In the genomic region with DNA sequence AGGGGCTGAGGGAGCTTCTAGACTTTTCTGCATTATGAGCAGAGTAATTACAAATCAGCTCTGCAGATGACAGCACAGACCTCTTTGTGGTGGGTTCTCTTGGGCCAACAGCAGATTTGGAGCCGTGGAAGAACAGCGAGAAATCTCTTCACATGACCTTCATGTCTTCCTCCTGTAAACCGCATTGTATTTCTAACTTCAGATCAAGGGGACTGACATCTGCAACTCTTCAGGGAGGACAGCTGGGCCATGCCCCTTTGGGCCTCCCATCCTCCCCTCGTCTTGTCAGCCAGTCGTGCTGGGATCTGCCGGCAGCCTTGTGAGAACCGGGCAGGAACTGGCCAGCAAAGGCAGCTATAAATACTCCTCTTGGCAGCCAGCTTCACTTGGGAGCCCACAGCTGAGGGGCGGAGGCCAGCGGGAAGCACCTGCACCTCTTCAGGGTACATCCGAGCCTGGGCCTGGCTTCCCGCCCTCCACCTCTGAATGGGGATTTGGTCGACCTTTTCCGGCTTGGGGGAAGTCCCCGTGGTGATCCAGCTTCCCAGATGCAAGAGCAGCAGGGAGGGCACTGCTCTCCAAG, we compare ENCODE assay signal across 8 cellular contexts. TPM values are rescaled to one million over a fixed set of nuclear protein-coding genes. Genes with fewer than 3 reads are reported as not detected.
DNase-seq lines count a peak whose midpoint lies in the region; ATAC-seq and TF ChIP-seq lines count a peak whose summit lies in the region.

No MANE protein-coding gene starts in this region.

- intact Hi-C loops in dorsolateral prefrontal cortex (cut with DNase I), result no loop called here

- CTCF ChIA-PET in activated CD4-positive, alpha-beta T cell treated with anti-CD3 and anti-CD28 coated beads, Interleukin-2, amount 10 ng/mL, durations not matched to agents 7 days and 5 days (lab: Charles Lee), result interaction anchor here (0.9 kb wide), 1 partner anchor 13 kb away, joined by 3 read pairs; no protein-coding TSS in a partner anchor

- H3K4me1 ChIP-seq in neural progenitor cell, result peaks cover 8% of the 10 kb centered on the region
- no peaks in the 10 kb centered on the region for H3K4me1 ChIP-seq in effector memory CD4-positive, alpha-beta T cell (ENCODE audit: control insufficient read depth, insufficient read depth, low read length, poor library complexity, severe bottlenecking)

- peaks cover 16% of the 10 kb centered on the region for H3K4me1 Mint-ChIP-seq in neural progenitor cell
- H3K4me1 Mint-ChIP-seq in activated CD4-positive, alpha-beta T cell treated with anti-CD3 and anti-CD28 coated beads, Interleukin-2, amount 10 ng/mL, durations not matched to agents 7 days and 5 days, result peaks cover 14% of the 10 kb centered on the region

- no peak overlapping the region for H3K4me2 ChIP-seq in neural progenitor cell

- H3K9ac ChIP-seq in neural progenitor cell, result no peak overlapping the region

- no peaks in the 10 kb centered on the region for H3K9me3 ChIP-seq in neural progenitor cell (ENCODE audit: low read depth)
- H3K9me3 ChIP-seq in effector memory CD4-positive, alpha-beta T cell (ENCODE audit: control insufficient read depth, low read length), result no peaks in the 10 kb centered on the region

- no peak overlapping the region for H3K4me3 Mint-ChIP-seq in neural progenitor cell
- H3K4me3 Mint-ChIP-seq in activated CD4-positive, alpha-beta T cell treated with anti-CD3 and anti-CD28 coated beads, Interleukin-2, amount 10 ng/mL, durations not matched to agents 7 days and 5 days, result no peak overlapping the region

- H3K36me3 ChIP-seq in neural progenitor cell, result no peaks in the 10 kb centered on the region
- H3K36me3 ChIP-seq in effector memory CD4-positive, alpha-beta T cell (ENCODE audit: control insufficient read depth, insufficient read depth, low read length), result no peaks in the 10 kb centered on the region

- peak; percentile 42 for ATAC-seq in GM21447 (IDR thresholded peaks at IDR 0.05; ENCODE audit: unreplicated experiment)

- peaks cover 3% of the 10 kb centered on the region for H3K9me3 Mint-ChIP-seq in neural progenitor cell
- H3K9me3 Mint-ChIP-seq in activated CD4-positive, alpha-beta T cell treated with anti-CD3 and anti-CD28 coated beads, Interleukin-2, amount 10 ng/mL, durations not matched to agents 7 days and 5 days, result no peaks in the 10 kb centered on the region

- H4K20me1 ChIP-seq in neural progenitor cell (ENCODE audit: low read depth), result no peaks in the 10 kb centered on the region

- no peak overlapping the region for H2AFZ ChIP-seq in neural progenitor cell (replicated peaks)

- TF ChIP-seq CTCF in dorsolateral prefrontal cortex (IDR thresholded peaks at IDR 0.05 in 54 of 56, conservative IDR thresholded peaks at IDR 0.05 in 2 of 56; ENCODE audit: low read depth in 1 of 56, partially characterized antibody in 56 of 56) (no peak), neural progenitor cell (IDR thresholded peaks at IDR 0.05) (no peak)

- POLR2A ChIA-PET in activated CD4-positive, alpha-beta T cell treated with anti-CD3 and anti-CD28 coated beads, Interleukin-2, amount 10 ng/mL, durations not matched to agents 7 days and 5 days (lab: Charles Lee), result no interaction called here

- H3K36me3 Mint-ChIP-seq in neural progenitor cell, result no peaks in the 10 kb centered on the region
- H3K36me3 Mint-ChIP-seq in activated CD4-positive, alpha-beta T cell treated with anti-CD3 and anti-CD28 coated beads, Interleukin-2, amount 10 ng/mL, durations not matched to agents 7 days and 5 days (ENCODE audit: low read depth), result no peaks in the 10 kb centered on the region

- no peak overlapping the region for H3K27ac Mint-ChIP-seq in neural progenitor cell
- no peak overlapping the region for H3K27ac Mint-ChIP-seq in activated CD4-positive, alpha-beta T cell treated with anti-CD3 and anti-CD28 coated beads, Interleukin-2, amount 10 ng/mL, durations not matched to agents 7 days and 5 days

- H3K27me3 ChIP-seq in dorsolateral prefrontal cortex (no peaks in the 10 kb centered on the region), neural progenitor cell (no peaks in the 10 kb centered on the region)
- no peaks in the 10 kb centered on the region for H3K27me3 ChIP-seq in effector memory CD4-positive, alpha-beta T cell (replicated peaks; ENCODE audit: control insufficient read depth, insufficient read depth, low read length, poor library complexity, severe bottlenecking)

- no peaks in the 10 kb centered on the region for H3K27me3 Mint-ChIP-seq in neural progenitor cell (ENCODE audit: insufficient read depth, low read depth)
- peaks cover 8% of the 10 kb centered on the region for H3K27me3 Mint-ChIP-seq in activated CD4-positive, alpha-beta T cell treated with anti-CD3 and anti-CD28 coated beads, Interleukin-2, amount 10 ng/mL, durations not matched to agents 7 days and 5 days

- DNase-seq in AG08396 (ENCODE audit: low spot score) (peak; percentile 21), NCI-H187 (lab: John Stamatoyannopoulos, UW) (peak; percentile 40 to 70), dorsolateral prefrontal cortex (peak in 5 of 10 donors; percentile 22 to 64 (median 49)), neural progenitor cell (ENCODE audit: low spot score) (peak; percentile 21)
- no peak for DNase-seq in activated CD4-positive, CD25-positive, alpha-beta regulatory T cell treated with anti-CD3 and anti-CD28 coated beads, Interleukin-2, amount 50 U/mL, for 72 hours
- DNase-seq in activated CD4-positive, alpha-beta T cell treated with anti-CD3 and anti-CD28 coated beads, Interleukin-2, amount 10 ng/mL, durations not matched to agents 7 days and 5 days, result no peak
- no peak for DNase-seq in effector memory CD4-positive, alpha-beta T cell

- H3K4me3 ChIP-seq in dorsolateral prefrontal cortex (peak overlapping the region in 9 of 59 donors; percentile 1 to 22 (median 14)), neural progenitor cell (no peak overlapping the region)
- no peak overlapping the region for H3K4me3 ChIP-seq in effector memory CD4-positive, alpha-beta T cell (ENCODE audit: insufficient read depth, low read depth, low read length, poor library complexity, severe bottlenecking)

- H3K79me2 ChIP-seq in neural progenitor cell (ENCODE audit: low read depth), result no peaks in the 10 kb centered on the region

- peak overlapping the region; percentile 3 to 84 (median 66) for H3K27ac ChIP-seq in dorsolateral prefrontal cortex
- no peak overlapping the region for H3K27ac ChIP-seq in neural progenitor cell
- no peak overlapping the region for H3K27ac ChIP-seq in effector memory CD4-positive, alpha-beta T cell (ENCODE audit: insufficient read depth, low read length, poor library complexity, severe bottlenecking)

- no peaks in the 10 kb centered on the region for H3F3A ChIP-seq in neural progenitor cell (ENCODE audit: low read depth)

RNA-seq across cellular contexts. Expression of a gene that starts 54.8 kb away (rescaled TPM):
- 10 to 100 TPM in 29 of 120 experiments, 1 to 10 TPM in 91; 2.0 to 18.9 (median 7.7) TPM for total RNA-seq in dorsolateral prefrontal cortex
- 1.6 and 3.0 TPM in 2 replicates for total RNA-seq in neural progenitor cell (ENCODE audit: low replicate concordance)
- under 1 TPM; 0.17 to 0.19 TPM for total RNA-seq in activated CD4-positive, alpha-beta T cell treated with anti-CD3 and anti-CD28 coated beads, Interleukin-2, amount 10 ng/mL, durations not matched to agents 7 days and 5 days

Comparison
In these comparisons a context has a peak if more than half of its experiments do, and no peak if none do; other contexts are left out.
1. DNase-seq: peak in AG08396 (single experiment), NCI-H187 (2 of 2) and neural progenitor cell (single experiment); none in activated CD4-positive, CD25-positive, alpha-beta regulatory T cell treated with anti-CD3 and anti-CD28 coated beads, Interleukin-2, amount 50 U/mL, for 72 hours (single experiment), activated CD4-positive, alpha-beta T cell treated with anti-CD3 and anti-CD28 coated beads, Interleukin-2, amount 10 ng/mL, durations not matched to agents 7 days and 5 days (single experiment) and effector memory CD4-positive, alpha-beta T cell (0 of 3).
2. H3K27ac ChIP-seq: peak in dorsolateral prefrontal cortex (59 of 59); none in neural progenitor cell (single experiment) and effector memory CD4-positive, alpha-beta T cell (single experiment).